8 cellular contexts compared by ENCODE assay signal in the genomic region with DNA sequence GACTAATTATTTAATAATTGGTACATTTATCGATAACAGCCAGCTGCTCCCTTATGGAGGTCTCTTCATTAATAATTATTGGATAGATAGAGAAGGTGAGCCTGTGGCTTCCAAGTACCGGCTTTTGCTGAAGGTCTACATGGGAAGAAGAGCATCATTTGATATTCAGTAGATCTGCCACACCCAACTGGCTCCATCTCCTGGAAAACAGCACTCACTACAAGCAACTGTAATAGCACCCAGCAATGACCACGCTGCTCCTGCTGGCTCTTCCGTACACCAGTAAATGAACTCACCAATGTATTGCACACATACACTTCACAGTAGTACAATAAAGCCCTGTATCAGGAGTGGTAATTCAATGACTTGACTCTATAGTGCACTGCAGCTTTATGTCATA. TPM values are rescaled to one million over a fixed set of nuclear protein-coding genes. Genes with fewer than 3 reads are reported as not detected.
DNase-seq lines count a peak whose midpoint lies in the region; ATAC-seq and TF ChIP-seq lines count a peak whose summit lies in the region.

No MANE protein-coding gene starts in this region.

- no peaks in the 10 kb centered on the region for H4K20me1 ChIP-seq in OCI-LY7 (ENCODE audit: insufficient read depth, low read length)

- H3K9me2 ChIP-seq in OCI-LY7 (ENCODE audit: insufficient read depth, low read length): no peaks in the 10 kb centered on the region

- no peak for DNase-seq in CD14-positive monocyte (ENCODE audit: low spot score)
- peak; percentile 52 for DNase-seq in OCI-LY7 (ENCODE audit: low spot score)
- peak; percentile 29 for DNase-seq in fibroblast of peridontal ligament (ENCODE audit: extremely low read depth)
- DNase-seq in activated effector memory CD4-positive, alpha-beta T cell treated with anti-CD3 and anti-CD28 coated beads, Interleukin-2, amount 50 U/mL, for 16 hours: no peak
- DNase-seq in activated naive CD4-positive, alpha-beta T cell treated with Interleukin-2 at 50 U/mL for 16 hours: no peak
- DNase-seq in T-helper 9 cell: no peak
- DNase-seq in natural killer cell: no peak

- no peak overlapping the region for H3K27ac ChIP-seq in OCI-LY7 (ENCODE audit: low read depth, low read length, poor library complexity, severe bottlenecking)

- no TSS peak for BruUV-seq in OCI-LY7 (replicated peaks; lab: Mats Ljungman, UMichigan)

- no peaks in the 10 kb centered on the region for H3K4me1 ChIP-seq in OCI-LY7 (ENCODE audit: insufficient read depth, low read length, poor library complexity, severe bottlenecking)

- H3K36me3 ChIP-seq in OCI-LY7 (ENCODE audit: insufficient read depth, low read length): peaks cover 8% of the 10 kb centered on the region; the same call in 1 of the 2 replicates

- H3K9me3 ChIP-seq in OCI-LY7 (ENCODE audit: low read length): no peaks in the 10 kb centered on the region

- no peak overlapping the region for H2AFZ ChIP-seq in OCI-LY7 (ENCODE audit: low read length)

- peaks cover 0 to 1% (median 0%) of the 10 kb centered on the region in 3 donors for H3K27me3 Mint-ChIP-seq in CD14-positive monocyte (ENCODE audit: low read depth in 3 of 3)
- no peaks in the 10 kb centered on the region for H3K27me3 Mint-ChIP-seq in natural killer cell (ENCODE audit: low read depth in 2 of 2)

- H3K4me1 Mint-ChIP-seq in CD14-positive monocyte (no peaks in the 10 kb centered on the region), natural killer cell (no peaks in the 10 kb centered on the region)

- H3K27ac Mint-ChIP-seq in CD14-positive monocyte (no peak overlapping the region), natural killer cell (no peak overlapping the region)

- no peak overlapping the region for H3K4me2 ChIP-seq in OCI-LY7 (ENCODE audit: low read length)

- H3K36me3 Mint-ChIP-seq in CD14-positive monocyte (peaks cover 13 to 16% of the 10 kb centered on the region in 2 donors), natural killer cell (no peaks in the 10 kb centered on the region)

- peak; percentile 45 for ATAC-seq in GM21786 (IDR thresholded peaks at IDR 0.05; ENCODE audit: unreplicated experiment)
- no peak for ATAC-seq in natural killer cell

- H3K9me3 Mint-ChIP-seq in CD14-positive monocyte (no peaks in the 10 kb centered on the region), natural killer cell (no peaks in the 10 kb centered on the region)

- TF ChIP-seq CTCF in CD14-positive monocyte (IDR thresholded peaks at IDR 0.05): peak; percentile 38
- peak; percentile 82 for TF ChIP-seq CTCF in OCI-LY7 (conservative IDR thresholded peaks at IDR 0.05; ENCODE audit: low read length)
- no peak for TF ChIP-seq CTCF in natural killer cell (IDR thresholded peaks at IDR 0.05)

- H3K79me2 ChIP-seq in OCI-LY7 (ENCODE audit: insufficient read depth, low read depth, low read length): no peaks in the 10 kb centered on the region

- H3K4me3 ChIP-seq in OCI-LY7 (ENCODE audit: low read depth, low read length, poor library complexity, severe bottlenecking): no peak overlapping the region

- POLR2A ChIA-PET in OCI-LY7 (lab: Charles Lee): no interaction called here

- CTCF ChIA-PET in OCI-LY7 (lab: Charles Lee; ENCODE audit: unreplicated experiment): interaction anchor here (1.0 kb wide), 1 partner anchor 35 kb away, joined by 4 read pairs; no protein-coding TSS in a partner anchor

- H3K4me3 Mint-ChIP-seq in CD14-positive monocyte (no peak overlapping the region), natural killer cell (no peak overlapping the region)

- intact Hi-C loops in CD14-positive monocyte (cut with micrococcal nuclease) (no loop called here), OCI-LY7 (cut with micrococcal nuclease; ENCODE audit: unreplicated experiment) (loop anchor here (1.0 to 5.0 kb wide), 2 partner anchors 102 to 316 kb away; no protein-coding TSS in a partner anchor), natural killer cell (cut with micrococcal nuclease) (no loop called here)

RNA-seq across cellular contexts. Expression of a gene that starts 19.5 kb away (rescaled TPM):
- under 1 TPM in 1 of 2 donors, not detected in 1; 0.12 TPM for polyA plus RNA-seq in CD14-positive monocyte
- total RNA-seq in OCI-LY7 (2014; rRNA removed; shearing (Covaris generic)): not detected in 2 replicates
- total RNA-seq in OCI-LY7 (2022) (not detected in 2 replicates), natural killer cell (not detected)

Comparison
In these comparisons a context has a peak if more than half of its experiments do, and no peak if none do; other contexts are left out.
1. DNase-seq: peak in OCI-LY7 (single experiment) and fibroblast of peridontal ligament (single experiment); none in CD14-positive monocyte (single experiment), activated effector memory CD4-positive, alpha-beta T cell treated with anti-CD3 and anti-CD28 coated beads, Interleukin-2, amount 50 U/mL, for 16 hours (single experiment), activated naive CD4-positive, alpha-beta T cell treated with Interleukin-2 at 50 U/mL for 16 hours (single experiment), T-helper 9 cell (single experiment) and natural killer cell (single experiment).